In genomic region chr15:50358805-50359204, GRCh38 we compare ENCODE assay signal across 8 cellular contexts. TPM values are rescaled to one million over a fixed set of nuclear protein-coding genes. Genes with fewer than 3 reads are reported as not detected.
DNase-seq lines count a peak whose midpoint lies in the region; ATAC-seq and TF ChIP-seq lines count a peak whose summit lies in the region.

No MANE protein-coding gene starts in this region.

- no peaks in the 10 kb centered on the region for H3K27me3 ChIP-seq in ascending aorta

- no peaks in the 10 kb centered on the region for H3K9me2 ChIP-seq in OCI-LY7 (ENCODE audit: insufficient read depth, low read length)

- peaks cover 14% of the 10 kb centered on the region for H3K4me1 ChIP-seq in OCI-LY7 (ENCODE audit: insufficient read depth, low read length, poor library complexity, severe bottlenecking)
- H3K4me1 ChIP-seq in ascending aorta: peaks cover 6 to 15% of the 10 kb centered on the region in 2 donors

- DNase-seq in AG08396 (ENCODE audit: low spot score) (peak; percentile 41), GM12865 (ENCODE audit: low read depth) (peak; percentile 78), OCI-LY7 (ENCODE audit: low spot score) (peak; percentile 54), chondrocyte (ENCODE audit: low spot score) (no peak), ascending aorta (ENCODE audit: low spot score in 2 of 2) (no peak)
- no peak for DNase-seq in NK-92 treated with Interleukin-12 subunit alpha and Interleukin-12 subunit beta, amount 100 ng/mL, for 24 hours (lab: John Stamatoyannopoulos, UW)

- H3K9me3 Mint-ChIP-seq in chondrocyte (ENCODE audit: low read depth): no peaks in the 10 kb centered on the region
- H3K9me3 Mint-ChIP-seq in stimulated activated naive CD8-positive, alpha-beta T cell treated with anti-CD3 and anti-CD28 coated beads, Interleukin-15, Interleukin-2, amounts not matched to agents 100 ng/mL and 50 ng/mL, for 24 hours: no peaks in the 10 kb centered on the region

- H2AFZ ChIP-seq in OCI-LY7 (ENCODE audit: low read length): no peak overlapping the region

- ATAC-seq in GM19023 (IDR thresholded peaks at IDR 0.05; ENCODE audit: unreplicated experiment): no peak

- no peak overlapping the region for H3K4me3 Mint-ChIP-seq in chondrocyte (ENCODE audit: unreplicated experiment)
- peak overlapping the region; percentile 0 for H3K4me3 Mint-ChIP-seq in stimulated activated naive CD8-positive, alpha-beta T cell treated with anti-CD3 and anti-CD28 coated beads, Interleukin-15, Interleukin-2, amounts not matched to agents 100 ng/mL and 50 ng/mL, for 24 hours

- TF ChIP-seq CTCF in GM12865 (IDR thresholded peaks at IDR 0.05; ENCODE audit: insufficient read depth, low read depth, low read length, missing control alignments) (peak; percentile 50), OCI-LY7 (conservative IDR thresholded peaks at IDR 0.05; ENCODE audit: low read length) (peak; percentile 66), chondrocyte (IDR thresholded peaks at IDR 0.05) (peak; percentile 70), ascending aorta (IDR thresholded peaks at IDR 0.05) (no peak)

- intact Hi-C loops in OCI-LY7 (cut with micrococcal nuclease; ENCODE audit: unreplicated experiment): loop anchor here (1.0 to 10.0 kb wide), 2 partner anchors 65 to 326 kb away; partner anchors contain the start of genes TRPM7 and USP8
- intact Hi-C loops in ascending aorta (cut with DNase I): loop anchor here (10.0 kb wide), 3 partner anchors 406 to 736 kb away; partner anchors contain the start of genes AP4E1, SPPL2A and TNFAIP8L3

- peaks cover 23% of the 10 kb centered on the region for H3K4me1 Mint-ChIP-seq in chondrocyte (ENCODE audit: low read depth)
- H3K4me1 Mint-ChIP-seq in stimulated activated naive CD8-positive, alpha-beta T cell treated with anti-CD3 and anti-CD28 coated beads, Interleukin-15, Interleukin-2, amounts not matched to agents 100 ng/mL and 50 ng/mL, for 24 hours (ENCODE audit: low read depth): peaks cover 40% of the 10 kb centered on the region

- H3K9me3 ChIP-seq in OCI-LY7 (ENCODE audit: low read length): no peaks in the 10 kb centered on the region
- H3K9me3 ChIP-seq in ascending aorta: no peaks in the 10 kb centered on the region

- no peaks in the 10 kb centered on the region; the same call in 1 of the 2 replicates for H4K20me1 ChIP-seq in OCI-LY7 (ENCODE audit: insufficient read depth, low read length)

- peaks cover 11% of the 10 kb centered on the region for H3K36me3 Mint-ChIP-seq in chondrocyte (ENCODE audit: low read depth)
- H3K36me3 Mint-ChIP-seq in stimulated activated naive CD8-positive, alpha-beta T cell treated with anti-CD3 and anti-CD28 coated beads, Interleukin-15, Interleukin-2, amounts not matched to agents 100 ng/mL and 50 ng/mL, for 24 hours (ENCODE audit: low read depth): peaks cover 69% of the 10 kb centered on the region

- POLR2A ChIA-PET in OCI-LY7 (lab: Charles Lee): interaction anchor here (0.5 to 0.6 kb wide), 3 partner anchors 282 to 1511 kb away, joined by 3 to 5 read pairs (median 3); no protein-coding TSS in a partner anchor

- no peak overlapping the region for H3K27ac ChIP-seq in OCI-LY7 (ENCODE audit: low read depth, low read length, poor library complexity, severe bottlenecking)
- no peak overlapping the region for H3K27ac ChIP-seq in ascending aorta

- no peak overlapping the region for H3K27ac Mint-ChIP-seq in chondrocyte (ENCODE audit: unreplicated experiment)
- H3K27ac Mint-ChIP-seq in stimulated activated naive CD8-positive, alpha-beta T cell treated with anti-CD3 and anti-CD28 coated beads, Interleukin-15, Interleukin-2, amounts not matched to agents 100 ng/mL and 50 ng/mL, for 24 hours: no peak overlapping the region

- H3K4me3 ChIP-seq in GM12865 (ENCODE audit: low read depth, low read length) (no peak overlapping the region), OCI-LY7 (ENCODE audit: low read depth, low read length, poor library complexity, severe bottlenecking) (no peak overlapping the region), ascending aorta (no peak overlapping the region)

- CTCF ChIA-PET in OCI-LY7 (lab: Charles Lee; ENCODE audit: unreplicated experiment): no interaction called here

- H3K79me2 ChIP-seq in OCI-LY7 (ENCODE audit: insufficient read depth, low read depth, low read length): peaks cover 45% of the 10 kb centered on the region

- peaks cover 79% of the 10 kb centered on the region for H3K36me3 ChIP-seq in OCI-LY7 (ENCODE audit: insufficient read depth, low read length)
- peaks cover 0 to 4% of the 10 kb centered on the region in 2 donors for H3K36me3 ChIP-seq in ascending aorta

- H3K27me3 Mint-ChIP-seq in chondrocyte (ENCODE audit: low read depth): no peaks in the 10 kb centered on the region
- H3K27me3 Mint-ChIP-seq in stimulated activated naive CD8-positive, alpha-beta T cell treated with anti-CD3 and anti-CD28 coated beads, Interleukin-15, Interleukin-2, amounts not matched to agents 100 ng/mL and 50 ng/mL, for 24 hours: no peaks in the 10 kb centered on the region

- H3K4me2 ChIP-seq in OCI-LY7 (ENCODE audit: low read length): peak overlapping the region; percentile 2; the same call in 1 of the 2 replicates

- no TSS peak for BruUV-seq in OCI-LY7 (replicated peaks; lab: Mats Ljungman, UMichigan)

RNA-seq across cellular contexts. Expression of gene GABPB1, which starts 3.8 kb away (rescaled TPM):
- total RNA-seq in OCI-LY7 (2014; rRNA removed; shearing (Covaris generic)): 53.3 and 55.8 TPM in 2 replicates
- total RNA-seq in OCI-LY7 (2022): 32.6 and 34.3 TPM in 2 replicates
- total RNA-seq in chondrocyte: 13.1 to 18.1 TPM (median 16.9 TPM) in 3 replicates
- total RNA-seq in ascending aorta: 10.9 TPM

Comparison
In these comparisons a context has a peak if more than half of its experiments do, and no peak if none do; other contexts are left out.
1. DNase-seq: peak in AG08396 (single experiment), GM12865 (single experiment) and OCI-LY7 (single experiment); none in chondrocyte (single experiment), NK-92 treated with Interleukin-12 subunit alpha and Interleukin-12 subunit beta, amount 100 ng/mL, for 24 hours (single experiment) and ascending aorta (0 of 2).
2. CTCF ChIP-seq: peak in GM12865 (single experiment), OCI-LY7 (single experiment) and chondrocyte (single experiment); none in ascending aorta (0 of 3).